ENCODE assay signal across 12 cellular contexts in genomic region chr2:190961918-190962487, GRCh38. TPM values are rescaled to one million over a fixed set of nuclear protein-coding genes. Genes with fewer than 3 reads are reported as not detected.
DNase-seq lines count a peak whose midpoint lies in the region; ATAC-seq and TF ChIP-seq lines count a peak whose summit lies in the region.
"Had no signal": no experiment of that assay in that cellular context is flagged by ENCODE, and none has a peak within 500 bp of the region (broad histone marks: within the 10 kb centered on the region; RNA-seq: fewer than 3 reads in every experiment).

No MANE protein-coding gene starts in this region.

- no peak overlapping the region for H3K27ac Mint-ChIP-seq in Caco-2 (ENCODE audit: unreplicated experiment)

- H3K27me3 Mint-ChIP-seq in Caco-2 (ENCODE audit: insufficient read depth, unreplicated experiment): no peaks in the 10 kb centered on the region

- POLR2A ChIA-PET in HEK293 (lab: Yijun Ruan, JAX): no interaction called here
- POLR2A ChIA-PET in Caco-2 (lab: Charles Lee): no interaction called here

- H3K36me3 ChIP-seq in HEK293 (ENCODE audit: control insufficient read depth in 2 of 2, insufficient read depth in 1 of 2, low read length in 2 of 2) (peaks cover 0 to 37% of the 10 kb centered on the region in 2 experiments; a peak in 1 of 3 replicates), ascending aorta (peaks cover 23 to 39% of the 10 kb centered on the region in 2 donors), neutrophil (peaks cover 65% of the 10 kb centered on the region), Caco-2 (ENCODE audit: control insufficient read depth, insufficient read depth, low read length) (peaks cover 2% of the 10 kb centered on the region; the same call in 1 of the 2 replicates)

- CTCF ChIA-PET in HEK293 (lab: Yijun Ruan, JAX): no interaction called here
- CTCF ChIA-PET in Caco-2 (lab: Charles Lee): no interaction called here

- H3K4me3 ChIP-seq in HEK293 (ENCODE audit: low read depth, low read length): no peak overlapping the region
- H3K4me3 ChIP-seq in ascending aorta: no peak overlapping the region
- no peak overlapping the region for H3K4me3 ChIP-seq in neutrophil (ENCODE audit: low read depth in 1 of 2, low read length in 1 of 2)
- H3K4me3 ChIP-seq in Caco-2 (ENCODE audit: low read depth, low read length): no peak overlapping the region
- H3K4me3 ChIP-seq: K562 had no signal

- intact Hi-C loops in ascending aorta (cut with DNase I): no loop called here
- intact Hi-C loops in Caco-2 (cut with micrococcal nuclease; ENCODE audit: unreplicated experiment): no loop called here

- peaks cover 62% of the 10 kb centered on the region for H3K36me3 Mint-ChIP-seq in Caco-2 (ENCODE audit: insufficient read depth, unreplicated experiment)

- BruUV-seq in Caco-2 (replicated peaks; lab: Mats Ljungman, UMichigan): no TSS peak

- ATAC-seq in HG03520 (IDR thresholded peaks at IDR 0.05; ENCODE audit: unreplicated experiment): no peak
- ATAC-seq: K562 had no signal

- H3K9me3 ChIP-seq in HEK293 (ENCODE audit: control insufficient read depth, insufficient read depth, low read depth, low read length): no peaks in the 10 kb centered on the region
- no peaks in the 10 kb centered on the region for H3K9me3 ChIP-seq in ascending aorta
- no peaks in the 10 kb centered on the region for H3K9me3 ChIP-seq in neutrophil
- no peaks in the 10 kb centered on the region for H3K9me3 ChIP-seq in Caco-2

- TF ChIP-seq CTCF in HEK293 (tag by site-specific recombination; IDR thresholded peaks at IDR 0.05) (no peak), ascending aorta (IDR thresholded peaks at IDR 0.05) (no peak), neutrophil (IDR thresholded peaks at IDR 0.05) (no peak), Caco-2 (IDR thresholded peaks at IDR 0.05; ENCODE audit: insufficient read depth in 1 of 2, low read depth in 1 of 2, low read length in 1 of 2, severe bottlenecking in 1 of 2, unreplicated experiment in 1 of 2) (no peak)

- H3K4me3 Mint-ChIP-seq in Caco-2 (ENCODE audit: unreplicated experiment): no peak overlapping the region

- H3K27ac ChIP-seq in HEK293 (ENCODE audit: extremely low read depth, low read depth, low read length): no peak overlapping the region
- peak overlapping the region; percentile 47 to 59 for H3K27ac ChIP-seq in ascending aorta
- H3K27ac ChIP-seq in neutrophil: peak overlapping the region; percentile 24
- H3K27ac ChIP-seq: WERI-Rb-1 had no signal

- H3K4me1 Mint-ChIP-seq in Caco-2 (ENCODE audit: low read depth, unreplicated experiment): peaks cover 7% of the 10 kb centered on the region

- peak; percentile 19 for DNase-seq in SIG-M5 treated with dmso at 0.1 percent for 504 hours (lab: John Stamatoyannopoulos, UW; ENCODE audit: unreplicated experiment)
- no peak for DNase-seq in SIG-M5 (lab: John Stamatoyannopoulos, UW)
- DNase-seq in ascending aorta (ENCODE audit: low spot score in 2 of 2): no peak
- DNase-seq in activated gamma-delta T cell (lab: John Stamatoyannopoulos, UW): no peak
- DNase-seq in Caco-2: no peak
- DNase-seq: 8988T, NCI-H774, WERI-Rb-1 had no signal

- H3K4me1 ChIP-seq in HEK293 (ENCODE audit: control insufficient read depth, insufficient read depth, low read length): no peaks in the 10 kb centered on the region
- H3K4me1 ChIP-seq in ascending aorta: no peaks in the 10 kb centered on the region
- no peaks in the 10 kb centered on the region for H3K4me1 ChIP-seq in neutrophil (ENCODE audit: control insufficient read depth in 1 of 2, insufficient read depth in 1 of 2, low read depth in 1 of 2, low read length in 1 of 2)
- no peaks in the 10 kb centered on the region for H3K4me1 ChIP-seq in Caco-2

- H3K9me3 Mint-ChIP-seq in Caco-2 (ENCODE audit: unreplicated experiment): no peaks in the 10 kb centered on the region

- H3K27me3 ChIP-seq in ascending aorta (no peaks in the 10 kb centered on the region), neutrophil (no peaks in the 10 kb centered on the region), Caco-2 (replicated peaks; ENCODE audit: control insufficient read depth, insufficient read depth, low read length) (no peaks in the 10 kb centered on the region)

TF ChIP-seq in HEK293, 187 proteins besides CTCF, POLR2A, EP300 and RAD21 (continues in another document):
- TF ChIP-seq ZNF10 (tag by site-specific recombination; IDR thresholded peaks at IDR 0.05) (no peak), ZEB2 (tag by site-specific recombination; IDR thresholded peaks at IDR 0.05) (0 out of 2 replicates have a peak, but pooled peaks have one; percentile 28), SP7 (tag by site-specific recombination; IDR thresholded peaks at IDR 0.05) (peak; percentile 42; the same call in 1 of the 2 replicates), ZNF830 (tag by site-specific recombination; IDR thresholded peaks at IDR 0.05; ENCODE audit: low read depth) (no peak), TCF7L2 (IDR thresholded peaks at IDR 0.05; ENCODE audit: borderline replicate concordance, low read depth, low read length) (no peak), ZNF514 (tag by site-specific recombination; IDR thresholded peaks at IDR 0.05) (no peak), ZNF626 (tag by site-specific recombination; IDR thresholded peaks at IDR 0.05) (no peak), ZNF768 (tag by site-specific recombination; IDR thresholded peaks at IDR 0.05) (no peak), KLF7 (tag by site-specific recombination; IDR thresholded peaks at IDR 0.05; ENCODE audit: borderline replicate concordance) (no peak)
- TF ChIP-seq, protein P1, sequence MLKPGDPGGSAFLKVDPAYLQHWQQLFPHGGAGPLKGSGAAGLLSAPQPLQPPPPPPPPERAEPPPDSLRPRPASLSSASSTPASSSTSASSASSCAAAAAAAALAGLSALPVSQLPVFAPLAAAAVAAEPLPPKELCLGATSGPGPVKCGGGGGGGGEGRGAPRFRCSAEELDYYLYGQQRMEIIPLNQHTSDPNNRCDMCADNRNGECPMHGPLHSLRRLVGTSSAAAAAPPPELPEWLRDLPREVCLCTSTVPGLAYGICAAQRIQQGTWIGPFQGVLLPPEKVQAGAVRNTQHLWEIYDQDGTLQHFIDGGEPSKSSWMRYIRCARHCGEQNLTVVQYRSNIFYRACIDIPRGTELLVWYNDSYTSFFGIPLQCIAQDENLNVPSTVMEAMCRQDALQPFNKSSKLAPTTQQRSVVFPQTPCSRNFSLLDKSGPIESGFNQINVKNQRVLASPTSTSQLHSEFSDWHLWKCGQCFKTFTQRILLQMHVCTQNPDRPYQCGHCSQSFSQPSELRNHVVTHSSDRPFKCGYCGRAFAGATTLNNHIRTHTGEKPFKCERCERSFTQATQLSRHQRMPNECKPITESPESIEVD (tag by site-specific recombination; IDR thresholded peaks at IDR 0.05): peak; percentile 50; the same call in 1 of the 2 replicates
- TF ChIP-seq, protein P2, sequence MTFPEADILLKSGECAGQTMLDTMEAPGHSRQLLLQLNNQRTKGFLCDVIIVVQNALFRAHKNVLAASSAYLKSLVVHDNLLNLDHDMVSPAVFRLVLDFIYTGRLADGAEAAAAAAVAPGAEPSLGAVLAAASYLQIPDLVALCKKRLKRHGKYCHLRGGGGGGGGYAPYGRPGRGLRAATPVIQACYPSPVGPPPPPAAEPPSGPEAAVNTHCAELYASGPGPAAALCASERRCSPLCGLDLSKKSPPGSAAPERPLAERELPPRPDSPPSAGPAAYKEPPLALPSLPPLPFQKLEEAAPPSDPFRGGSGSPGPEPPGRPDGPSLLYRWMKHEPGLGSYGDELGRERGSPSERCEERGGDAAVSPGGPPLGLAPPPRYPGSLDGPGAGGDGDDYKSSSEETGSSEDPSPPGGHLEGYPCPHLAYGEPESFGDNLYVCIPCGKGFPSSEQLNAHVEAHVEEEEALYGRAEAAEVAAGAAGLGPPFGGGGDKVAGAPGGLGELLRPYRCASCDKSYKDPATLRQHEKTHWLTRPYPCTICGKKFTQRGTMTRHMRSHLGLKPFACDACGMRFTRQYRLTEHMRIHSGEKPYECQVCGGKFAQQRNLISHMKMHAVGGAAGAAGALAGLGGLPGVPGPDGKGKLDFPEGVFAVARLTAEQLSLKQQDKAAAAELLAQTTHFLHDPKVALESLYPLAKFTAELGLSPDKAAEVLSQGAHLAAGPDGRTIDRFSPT (tag by site-specific recombination; IDR thresholded peaks at IDR 0.05): no peak
- TF ChIP-seq, protein P3, sequence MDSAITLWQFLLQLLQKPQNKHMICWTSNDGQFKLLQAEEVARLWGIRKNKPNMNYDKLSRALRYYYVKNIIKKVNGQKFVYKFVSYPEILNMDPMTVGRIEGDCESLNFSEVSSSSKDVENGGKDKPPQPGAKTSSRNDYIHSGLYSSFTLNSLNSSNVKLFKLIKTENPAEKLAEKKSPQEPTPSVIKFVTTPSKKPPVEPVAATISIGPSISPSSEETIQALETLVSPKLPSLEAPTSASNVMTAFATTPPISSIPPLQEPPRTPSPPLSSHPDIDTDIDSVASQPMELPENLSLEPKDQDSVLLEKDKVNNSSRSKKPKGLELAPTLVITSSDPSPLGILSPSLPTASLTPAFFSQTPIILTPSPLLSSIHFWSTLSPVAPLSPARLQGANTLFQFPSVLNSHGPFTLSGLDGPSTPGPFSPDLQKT (IDR thresholded peaks at IDR 0.05; ENCODE audit: borderline replicate concordance, low read depth, low read length): no peak

RNA-seq across cellular contexts. Expression of gene STAT1, which starts 52.0 kb away (rescaled TPM):
- 13.0 TPM for total RNA-seq in ascending aorta
- 113 and 126 TPM in 2 replicates for total RNA-seq in Caco-2 (2022)
